ENCODE assay signal across 21 cellular contexts in the genomic region with DNA sequence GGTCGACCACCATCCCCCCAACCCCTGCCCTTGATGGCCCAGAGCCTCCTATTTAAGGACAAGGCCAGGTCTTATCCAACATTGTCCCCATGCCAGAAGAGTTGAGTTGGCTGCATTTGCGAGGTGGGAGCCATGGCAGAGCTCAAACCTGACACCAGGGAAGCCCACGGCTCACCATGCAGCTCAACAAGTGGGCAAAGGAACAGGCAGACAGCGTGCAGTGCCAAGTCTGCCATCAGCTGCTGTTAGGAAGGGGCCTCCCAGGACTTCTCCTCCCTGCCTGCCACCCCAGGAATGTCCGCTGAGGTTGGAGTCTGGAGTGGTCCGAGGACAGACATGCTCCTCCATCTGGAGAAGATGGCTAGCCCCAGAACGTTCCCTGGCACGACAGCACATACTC. TPM values are rescaled to one million over a fixed set of nuclear protein-coding genes. Genes with fewer than 3 reads are reported as not detected.
DNase-seq lines count a peak whose midpoint lies in the region; ATAC-seq and TF ChIP-seq lines count a peak whose summit lies in the region.
"Had no signal": no experiment of that assay in that cellular context is flagged by ENCODE, and none has a peak within 500 bp of the region (broad histone marks: within the 10 kb centered on the region; RNA-seq: fewer than 3 reads in every experiment).

No MANE protein-coding gene starts in this region.

- H3K36me3 Mint-ChIP-seq in H9 (ENCODE audit: insufficient read depth in 1 of 3, low read depth in 3 of 3) (peaks cover 4 to 40% (median 33%) of the 10 kb centered on the region in 3 experiments; a peak in 6 of 7 replicates), WTC11 (peaks cover 4% of the 10 kb centered on the region; the same call in 1 of the 2 replicates), naive B cell (peaks cover 0 to 6% of the 10 kb centered on the region in 2 donors)
- no peaks in the 10 kb centered on the region for H3K36me3 Mint-ChIP-seq in activated T-cell treated with anti-CD3 and anti-CD28 coated beads, Interleukin-2, amount 50 U/mL, for 72 hours (ENCODE audit: insufficient read depth in 2 of 2)
- H3K36me3 Mint-ChIP-seq: CD4-positive, alpha-beta memory T cell had no signal

- H4K91ac ChIP-seq in H9 (ENCODE audit: insufficient read length, low read depth, low read length) = no peak overlapping the region

- CTCF ChIA-PET in WTC11 (lab: Charles Lee) = interaction anchor here (1.5 to 19.1 kb wide), 10 partner anchors 15 to 317 kb away, joined by 3 to 468 read pairs (median 45); a partner anchor contains a TSS

- H3K4ac ChIP-seq in H9 (ENCODE audit: low read depth, low read length) = no peak overlapping the region

- H3K23me2 ChIP-seq in H9 (ENCODE audit: insufficient read length, low read depth, low read length, poor library complexity, severe bottlenecking) = no peaks in the 10 kb centered on the region

- no peak overlapping the region for H4K5ac ChIP-seq in H9 (ENCODE audit: insufficient read length, low read depth, low read length)

- no peaks in the 10 kb centered on the region for H3K27me3 ChIP-seq in H9 (ENCODE audit: insufficient read depth, low read length)
- H3K27me3 ChIP-seq: SJSA1 had no signal

- no peak overlapping the region for H2BK12ac ChIP-seq in H9 (ENCODE audit: insufficient read length, low read depth, low read length)

- no peak overlapping the region for H2AFZ ChIP-seq in H9 (ENCODE audit: low read length)

- no peaks in the 10 kb centered on the region for H3K79me1 ChIP-seq in H9 (ENCODE audit: insufficient read depth, low read depth, low read length, poor library complexity, severe bottlenecking)

- no peak overlapping the region for H2AK5ac ChIP-seq in H9 (ENCODE audit: insufficient read length, low read length)

- H3K14ac ChIP-seq in H9 (ENCODE audit: insufficient read depth, low read length) = no peak overlapping the region; the same call in 1 of the 2 replicates

- H3K27ac Mint-ChIP-seq in H9 (peak overlapping the region in 2 of 3 experiments; percentile 72 to 89; a peak in 3 of 7 replicates), WTC11 (peak overlapping the region; percentile 55; the same call in 1 of the 2 replicates), naive B cell (peak overlapping the region in 5 of 6 donors; percentile 74 to 94 (median 90))
- H3K27ac Mint-ChIP-seq in activated T-cell treated with anti-CD3 and anti-CD28 coated beads, Interleukin-2, amount 50 U/mL, for 72 hours = no peak overlapping the region

- no peak overlapping the region for H2BK20ac ChIP-seq in H9 (ENCODE audit: low read depth, low read length, poor library complexity, severe bottlenecking)

- H2BK120ac ChIP-seq in H9 (ENCODE audit: low read depth, low read length, poor library complexity, severe bottlenecking) = no peak overlapping the region

- H3K4me1 ChIP-seq in H9 (ENCODE audit: insufficient read depth, low read length) = peaks cover 2% of the 10 kb centered on the region; the same call in 1 of the 2 replicates
- H3K4me1 ChIP-seq: SJSA1 had no signal

- no peak overlapping the region for H3K56ac ChIP-seq in H9 (ENCODE audit: insufficient read length, low read depth, low read length)

- H3K4me2 ChIP-seq in H9 (ENCODE audit: insufficient read depth, insufficient read length, low read length) = no peak overlapping the region

- H2BK15ac ChIP-seq in H9 (ENCODE audit: low read depth, low read length) = no peak overlapping the region

- POLR2A ChIA-PET in WTC11 (lab: Charles Lee) = interaction anchor here (0.8 to 3.4 kb wide), 3 partner anchors 10 to 68 kb away, joined by 3 to 16 read pairs (median 9); no protein-coding TSS in a partner anchor

- H2BK5ac ChIP-seq in H9 (ENCODE audit: insufficient read length, low read length) = no peak overlapping the region

- DNase-seq in H9 = no peak
- no peak for DNase-seq in WTC11 (ENCODE audit: low spot score)
- DNase-seq in naive B cell = no peak
- no peak for DNase-seq in effector CD4-positive, alpha-beta T cell
- no peak for DNase-seq in NCI-H2029 treated with DMSO at 0.1 percent for 48 hours (lab: John Stamatoyannopoulos, UW)
- DNase-seq in NCI-H524 treated with DMSO at 0.1 percent for 48 hours (lab: John Stamatoyannopoulos, UW) = no peak
- DNase-seq in activated T-cell treated with anti-CD3 and anti-CD28 coated beads, Interleukin-2, amount 50 U/mL, for 72 hours = no peak
- DNase-seq: AML-193; CD4-positive, alpha-beta memory T cell; DMS53; EL; Karpas-422; MM.1S; NCI-H1092; NCI-H1436 treated with DMSO at 0.1 percent for 48 hours; NCI-H2081; NCI-H2171 treated with DMSO at 0.1 percent for 48 hours; NCI-H446 had no signal

- H3K18ac ChIP-seq in H9 (ENCODE audit: insufficient read length, low read depth, low read length) = no peak overlapping the region

- H3K4me3 Mint-ChIP-seq in H9 = no peak overlapping the region; a peak in 1 of 5 replicates
- no peak overlapping the region for H3K4me3 Mint-ChIP-seq in WTC11
- peak overlapping the region in 3 of 8 donors; percentile 31 to 54 (median 37) for H3K4me3 Mint-ChIP-seq in naive B cell
- H3K4me3 Mint-ChIP-seq in activated T-cell treated with anti-CD3 and anti-CD28 coated beads, Interleukin-2, amount 50 U/mL, for 72 hours = no peak overlapping the region

- H4K20me1 ChIP-seq in H9 (ENCODE audit: control insufficient read depth, insufficient read depth, insufficient read length) = no peaks in the 10 kb centered on the region

- H3K27me3 Mint-ChIP-seq in H9 (ENCODE audit: low read depth) = no peaks in the 10 kb centered on the region
- no peaks in the 10 kb centered on the region for H3K27me3 Mint-ChIP-seq in WTC11 (ENCODE audit: low read depth)
- H3K27me3 Mint-ChIP-seq in naive B cell = no peaks in the 10 kb centered on the region
- no peaks in the 10 kb centered on the region for H3K27me3 Mint-ChIP-seq in activated T-cell treated with anti-CD3 and anti-CD28 coated beads, Interleukin-2, amount 50 U/mL, for 72 hours (ENCODE audit: low read depth)

- ATAC-seq in WTC11 (no peak), naive B cell (ENCODE audit: low read depth in 2 of 2) (no peak)
- no peak for ATAC-seq in activated T-cell treated with anti-CD3 and anti-CD28 coated beads, Interleukin-2, amount 50 U/mL, for 72 hours (replicated peaks in 1 of 2)
- ATAC-seq: HepG2, Panc1 had no signal

- TF ChIP-seq CTCF in H9 (conservative IDR thresholded peaks at IDR 0.05) (no peak), WTC11 (IDR thresholded peaks at IDR 0.05) (no peak)

- H3K9me3 Mint-ChIP-seq in H9 = no peaks in the 10 kb centered on the region
- H3K9me3 Mint-ChIP-seq in WTC11 = no peaks in the 10 kb centered on the region
- no peaks in the 10 kb centered on the region for H3K9me3 Mint-ChIP-seq in naive B cell
- no peaks in the 10 kb centered on the region for H3K9me3 Mint-ChIP-seq in activated T-cell treated with anti-CD3 and anti-CD28 coated beads, Interleukin-2, amount 50 U/mL, for 72 hours
- H3K9me3 Mint-ChIP-seq: CD4-positive, alpha-beta memory T cell had no signal

- no peak overlapping the region for H3T11ph ChIP-seq in H9 (ENCODE audit: low read length)

- H3K9me3 ChIP-seq in H9 (ENCODE audit: control insufficient read depth, low read depth, low read length) = no peaks in the 10 kb centered on the region
- H3K9me3 ChIP-seq: SJSA1 had no signal

- H4K8ac ChIP-seq in H9 (replicated peaks; ENCODE audit: insufficient read length, low read depth, low read length) = no peak overlapping the region

- H3K4me1 Mint-ChIP-seq in H9 (peaks cover 42 to 46% of the 10 kb centered on the region in 2 experiments), WTC11 (peaks cover 39% of the 10 kb centered on the region), naive B cell (peaks cover 56 to 69% (median 65%) of the 10 kb centered on the region in 3 donors)
- no peaks in the 10 kb centered on the region for H3K4me1 Mint-ChIP-seq in activated T-cell treated with anti-CD3 and anti-CD28 coated beads, Interleukin-2, amount 50 U/mL, for 72 hours (ENCODE audit: low read depth)

- WGBS in H9 (ENCODE audit: extremely low coverage, insufficient read length, low lambda C conversion rate) = no CpG with 5 or more reads among the region's 8 CpGs

- no peak overlapping the region for H3K23ac ChIP-seq in H9 (ENCODE audit: insufficient read length, low read depth, low read length)

- no peak overlapping the region for H3K27ac ChIP-seq in H9 (ENCODE audit: insufficient read length, low read depth, low read length)
- H3K27ac ChIP-seq: SJSA1 had no signal

- H3K79me2 ChIP-seq in H9 (ENCODE audit: insufficient read depth, low read length) = no peaks in the 10 kb centered on the region

- no peak overlapping the region for H3K9ac ChIP-seq in H9 (ENCODE audit: extremely low read depth, insufficient read length, low read length)

TF ChIP-seq in WTC11, 78 proteins besides CTCF, POLR2A, EP300 and RAD21 (continues in another document):
- TF ChIP-seq, protein P1, sequence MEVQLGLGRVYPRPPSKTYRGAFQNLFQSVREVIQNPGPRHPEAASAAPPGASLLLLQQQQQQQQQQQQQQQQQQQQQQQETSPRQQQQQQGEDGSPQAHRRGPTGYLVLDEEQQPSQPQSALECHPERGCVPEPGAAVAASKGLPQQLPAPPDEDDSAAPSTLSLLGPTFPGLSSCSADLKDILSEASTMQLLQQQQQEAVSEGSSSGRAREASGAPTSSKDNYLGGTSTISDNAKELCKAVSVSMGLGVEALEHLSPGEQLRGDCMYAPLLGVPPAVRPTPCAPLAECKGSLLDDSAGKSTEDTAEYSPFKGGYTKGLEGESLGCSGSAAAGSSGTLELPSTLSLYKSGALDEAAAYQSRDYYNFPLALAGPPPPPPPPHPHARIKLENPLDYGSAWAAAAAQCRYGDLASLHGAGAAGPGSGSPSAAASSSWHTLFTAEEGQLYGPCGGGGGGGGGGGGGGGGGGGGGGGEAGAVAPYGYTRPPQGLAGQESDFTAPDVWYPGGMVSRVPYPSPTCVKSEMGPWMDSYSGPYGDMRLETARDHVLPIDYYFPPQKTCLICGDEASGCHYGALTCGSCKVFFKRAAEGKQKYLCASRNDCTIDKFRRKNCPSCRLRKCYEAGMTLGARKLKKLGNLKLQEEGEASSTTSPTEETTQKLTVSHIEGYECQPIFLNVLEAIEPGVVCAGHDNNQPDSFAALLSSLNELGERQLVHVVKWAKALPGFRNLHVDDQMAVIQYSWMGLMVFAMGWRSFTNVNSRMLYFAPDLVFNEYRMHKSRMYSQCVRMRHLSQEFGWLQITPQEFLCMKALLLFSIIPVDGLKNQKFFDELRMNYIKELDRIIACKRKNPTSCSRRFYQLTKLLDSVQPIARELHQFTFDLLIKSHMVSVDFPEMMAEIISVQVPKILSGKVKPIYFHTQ (CRISPR knock-in tag; IDR thresholded peaks at IDR 0.05) = no peak
- TF ChIP-seq RELA (CRISPR knock-in tag; IDR thresholded peaks at IDR 0.05; ENCODE audit: borderline replicate concordance) (no peak), ZNF416 (CRISPR knock-in tag; IDR thresholded peaks at IDR 0.05) (no peak)

RNA-seq across cellular contexts. Expression of a gene that starts 19.9 kb away (rescaled TPM):
- total RNA-seq in H9 (2021) (16.7 TPM in 2 replicates), WTC11 (2021) (14.8 to 15.2 TPM (median 15.0 TPM) in 3 replicates)
- polyA plus RNA-seq in naive B cell (ENCODE audit: low read depth in 6 of 6) = 1 to 10 TPM in 5 of 6 donors, under 1 TPM in 1; 0.96 to 5.4 (median 4.0) TPM
- 1 to 10 TPM in 1 of 2 donors, under 1 TPM in 1; 0.70 to 1.0 TPM for total RNA-seq in activated T-cell treated with anti-CD3 and anti-CD28 coated beads, Interleukin-2, amount 50 U/mL, for 72 hours
- polyA plus RNA-seq: CD4-positive, alpha-beta memory T cell had no signal

RNA-seq across cellular contexts. Expression of a gene that starts 28.6 kb away (rescaled TPM):
- total RNA-seq in H9 (2021) (28.7 and 31.2 TPM in 2 replicates), WTC11 (2021) (34.4 to 39.0 TPM (median 37.5 TPM) in 3 replicates)
- 10 to 100 TPM in 1 of 6 donors, 1 to 10 TPM in 5; 4.8 to 10.2 (median 6.0) TPM for polyA plus RNA-seq in naive B cell (ENCODE audit: low read depth in 6 of 6)
- total RNA-seq in activated T-cell treated with anti-CD3 and anti-CD28 coated beads, Interleukin-2, amount 50 U/mL, for 72 hours = 10 to 100 TPM; 72.8 to 86.8 TPM
